ENCODE assay signal across 15 cellular contexts in the genomic region with DNA sequence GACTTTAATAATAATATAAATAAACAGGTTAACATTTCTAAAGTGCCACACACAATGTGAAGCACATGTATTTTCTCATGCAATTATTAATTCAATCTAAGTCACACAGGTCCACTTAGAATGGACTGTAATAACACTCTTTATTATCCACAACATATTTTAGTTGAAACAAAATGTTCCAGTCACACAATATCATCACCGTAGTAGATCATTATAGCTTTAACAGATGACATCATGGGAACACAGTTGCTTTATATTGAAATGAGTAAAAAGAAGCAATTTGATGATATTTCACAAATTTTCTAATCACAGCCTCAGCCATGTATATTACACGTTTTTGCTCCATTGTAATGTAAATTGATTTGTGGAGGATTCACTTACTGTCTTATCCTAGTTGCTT.
"Had no signal": no experiment of that assay in that cellular context is flagged by ENCODE, and none has a peak within 500 bp of the region (broad histone marks: within the 10 kb centered on the region; RNA-seq: fewer than 3 reads in every experiment).

No MANE protein-coding gene starts in this region.

- ATAC-seq: foreskin keratinocyte; left lobe of liver; right cardiac atrium; stimulated activated effector memory CD8-positive, alpha-beta T cell treated with anti-CD3 and anti-CD28 coated beads, Interleukin-12 subunit alpha, Interleukin-12 subunit beta, amount 100 ng/mL, for 72 hours; upper lobe of right lung had no signal

- H3K4me1 ChIP-seq: colonic mucosa, foreskin keratinocyte, tibial artery, upper lobe of right lung had no signal

- DNase-seq: colonic mucosa; dermis blood vessel endothelial cell; foreskin keratinocyte; head of caudate nucleus; hippocampal formation; mammary epithelial cell; naive B cell; posterior cingulate gyrus; right cardiac atrium; stimulated activated CD4-positive, alpha-beta T cell treated with anti-CD3 and anti-CD28 coated beads, Interleukin-4, amount 100 ng/mL, for 1 hour; stimulated activated CD8-positive, alpha-beta memory T cell treated with anti-CD3 and anti-CD28 coated beads, Interleukin-4, amount 100 ng/mL, for 48 hours; tibial artery; upper lobe of right lung had no signal

- H3K9me3 ChIP-seq: colonic mucosa, tibial artery, upper lobe of right lung had no signal

- H3K36me3 ChIP-seq: colonic mucosa, tibial artery, upper lobe of right lung had no signal

- H3K27me3 ChIP-seq: colonic mucosa, foreskin keratinocyte, tibial artery, upper lobe of right lung had no signal

- H3K4me3 ChIP-seq: colonic mucosa, tibial artery, upper lobe of right lung had no signal

- H3K27ac ChIP-seq: colonic mucosa, foreskin keratinocyte, tibial artery, upper lobe of right lung had no signal
